Comparison of ENCODE assay signal across 8 cellular contexts in genomic region chr14:31945074-31945613, GRCh38.
DNase-seq lines count a peak whose midpoint lies in the region; ATAC-seq lines count a peak whose summit lies in the region.

No MANE protein-coding gene starts in this region.

- no peaks in the 10 kb centered on the region for H3K36me3 Mint-ChIP-seq in activated CD8-positive, alpha-beta memory T cell treated with anti-CD3 and anti-CD28 coated beads, Interleukin-2, amount 10 ng/mL, durations not matched to agents 7 days and 5 days
- H3K36me3 Mint-ChIP-seq in T-helper 2 cell treated with Interferon-gamma antibody and Interleukin-4, amounts not matched to agents 5 μg/mL and 100 μg/mL, for 36 hours (ENCODE audit: low read depth), result no peaks in the 10 kb centered on the region
- no peaks in the 10 kb centered on the region for H3K36me3 Mint-ChIP-seq in stimulated activated memory B cell treated with anti-CD40 and anti-IgM and Interleukin-4, amounts not matched to agents 10 μg/mL and 1 μg/mL and 100 μg/mL, for 72 hours

- peaks cover 14% of the 10 kb centered on the region for H3K27me3 Mint-ChIP-seq in activated CD8-positive, alpha-beta memory T cell treated with anti-CD3 and anti-CD28 coated beads, Interleukin-2, amount 10 ng/mL, durations not matched to agents 7 days and 5 days
- peaks cover 10% of the 10 kb centered on the region for H3K27me3 Mint-ChIP-seq in T-helper 2 cell treated with Interferon-gamma antibody and Interleukin-4, amounts not matched to agents 5 μg/mL and 100 μg/mL, for 36 hours (ENCODE audit: low read depth)
- H3K27me3 Mint-ChIP-seq in stimulated activated memory B cell treated with anti-CD40 and anti-IgM and Interleukin-4, amounts not matched to agents 10 μg/mL and 1 μg/mL and 100 μg/mL, for 72 hours, result no peaks in the 10 kb centered on the region

- peaks cover 14% of the 10 kb centered on the region for H3K4me1 Mint-ChIP-seq in activated CD8-positive, alpha-beta memory T cell treated with anti-CD3 and anti-CD28 coated beads, Interleukin-2, amount 10 ng/mL, durations not matched to agents 7 days and 5 days
- peaks cover 35% of the 10 kb centered on the region for H3K4me1 Mint-ChIP-seq in T-helper 2 cell treated with Interferon-gamma antibody and Interleukin-4, amounts not matched to agents 5 μg/mL and 100 μg/mL, for 36 hours (ENCODE audit: low read depth)
- H3K4me1 Mint-ChIP-seq in stimulated activated memory B cell treated with anti-CD40 and anti-IgM and Interleukin-4, amounts not matched to agents 10 μg/mL and 1 μg/mL and 100 μg/mL, for 72 hours, result peaks cover 17% of the 10 kb centered on the region

- DNase-seq in activated CD8-positive, alpha-beta memory T cell treated with anti-CD3 and anti-CD28 coated beads, Interleukin-2, amount 10 ng/mL, durations not matched to agents 7 days and 5 days, result peak; percentile 48
- DNase-seq in activated CD8-positive, alpha-beta memory T cell treated with anti-CD3 and anti-CD28 coated beads, Interleukin-2, amount 50 U/mL, for 48 hours, result no peak
- DNase-seq in T-helper 2 cell treated with Interferon-gamma antibody and Interleukin-4, amounts not matched to agents 5 μg/mL and 100 μg/mL, for 36 hours (ENCODE audit: low spot score), result no peak
- DNase-seq in NCI-H2227 treated with DMSO at 0.1 percent for 48 hours (lab: John Stamatoyannopoulos, UW) (no peak), NCI-H1930 (lab: John Stamatoyannopoulos, UW) (no peak), Ammon's horn (ENCODE audit: low spot score) (no peak)

- H3K27ac Mint-ChIP-seq in activated CD8-positive, alpha-beta memory T cell treated with anti-CD3 and anti-CD28 coated beads, Interleukin-2, amount 10 ng/mL, durations not matched to agents 7 days and 5 days, result peak overlapping the region; percentile 66
- H3K27ac Mint-ChIP-seq in T-helper 2 cell treated with Interferon-gamma antibody and Interleukin-4, amounts not matched to agents 5 μg/mL and 100 μg/mL, for 36 hours, result peak overlapping the region; percentile 65
- peak overlapping the region; percentile 53 for H3K27ac Mint-ChIP-seq in stimulated activated memory B cell treated with anti-CD40 and anti-IgM and Interleukin-4, amounts not matched to agents 10 μg/mL and 1 μg/mL and 100 μg/mL, for 72 hours

- H3K4me3 Mint-ChIP-seq in activated CD8-positive, alpha-beta memory T cell treated with anti-CD3 and anti-CD28 coated beads, Interleukin-2, amount 10 ng/mL, durations not matched to agents 7 days and 5 days, result no peak overlapping the region
- peak overlapping the region; percentile 71 for H3K4me3 Mint-ChIP-seq in T-helper 2 cell treated with Interferon-gamma antibody and Interleukin-4, amounts not matched to agents 5 μg/mL and 100 μg/mL, for 36 hours
- H3K4me3 Mint-ChIP-seq in stimulated activated memory B cell treated with anti-CD40 and anti-IgM and Interleukin-4, amounts not matched to agents 10 μg/mL and 1 μg/mL and 100 μg/mL, for 72 hours, result no peak overlapping the region

- CTCF ChIA-PET in activated CD8-positive, alpha-beta memory T cell treated with anti-CD3 and anti-CD28 coated beads, Interleukin-2, amount 10 ng/mL, durations not matched to agents 7 days and 5 days (lab: Charles Lee), result interaction anchor here (0.9 kb wide), 1 partner anchor 46 kb away, joined by 3 read pairs; no protein-coding TSS in a partner anchor

- no peaks in the 10 kb centered on the region for H3K9me3 Mint-ChIP-seq in activated CD8-positive, alpha-beta memory T cell treated with anti-CD3 and anti-CD28 coated beads, Interleukin-2, amount 10 ng/mL, durations not matched to agents 7 days and 5 days (ENCODE audit: low read depth)
- H3K9me3 Mint-ChIP-seq in T-helper 2 cell treated with Interferon-gamma antibody and Interleukin-4, amounts not matched to agents 5 μg/mL and 100 μg/mL, for 36 hours, result no peaks in the 10 kb centered on the region
- no peaks in the 10 kb centered on the region for H3K9me3 Mint-ChIP-seq in stimulated activated memory B cell treated with anti-CD40 and anti-IgM and Interleukin-4, amounts not matched to agents 10 μg/mL and 1 μg/mL and 100 μg/mL, for 72 hours

- peak; percentile 66 for ATAC-seq in activated CD8-positive, alpha-beta memory T cell treated with anti-CD3 and anti-CD28 coated beads, Interleukin-2, amount 10 ng/mL, durations not matched to agents 7 days and 5 days
- peak; percentile 43 for ATAC-seq in HG03108 (IDR thresholded peaks at IDR 0.05; ENCODE audit: unreplicated experiment)
- ATAC-seq in stimulated activated memory B cell treated with anti-CD40 and anti-IgM and Interleukin-4, amounts not matched to agents 10 μg/mL and 1 μg/mL and 100 μg/mL, for 72 hours, result peak; percentile 86
